In genomic region chr14:68284834-68285233, GRCh38 we compare ENCODE assay signal across 10 cellular contexts.
DNase-seq lines count a peak whose midpoint lies in the region; ATAC-seq and TF ChIP-seq lines count a peak whose summit lies in the region.
"Had no signal": no experiment of that assay in that cellular context is flagged by ENCODE, and none has a peak within 500 bp of the region (broad histone marks: within the 10 kb centered on the region; RNA-seq: fewer than 3 reads in every experiment).

No MANE protein-coding gene starts in this region.

- no peak for ATAC-seq in GM18505 (IDR thresholded peaks at IDR 0.05; ENCODE audit: unreplicated experiment)
- no peak for ATAC-seq in HG02981 (IDR thresholded peaks at IDR 0.05; ENCODE audit: unreplicated experiment)
- no peak for ATAC-seq in GM23338
- ATAC-seq: K562 had no signal

- H3K4me1 Mint-ChIP-seq in activated CD4-positive, alpha-beta memory T cell treated with anti-CD3 and anti-CD28 coated beads, Interleukin-2, amount 10 ng/mL, durations not matched to agents 7 days and 5 days = peaks cover 48% of the 10 kb centered on the region
- peaks cover 19% of the 10 kb centered on the region for H3K4me1 Mint-ChIP-seq in GM23338

- TF ChIP-seq POLR2A in GM18505 (IDR thresholded peaks at IDR 0.05; ENCODE audit: borderline replicate concordance, extremely low read depth, insufficient read depth, insufficient read length) (peak; percentile 5), spleen (IDR thresholded peaks at IDR 0.05) (no peak)

- no peaks in the 10 kb centered on the region for H3K27me3 Mint-ChIP-seq in activated CD4-positive, alpha-beta memory T cell treated with anti-CD3 and anti-CD28 coated beads, Interleukin-2, amount 10 ng/mL, durations not matched to agents 7 days and 5 days
- H3K27me3 Mint-ChIP-seq in GM23338 (ENCODE audit: insufficient read depth, low read depth, poor library complexity) = no peaks in the 10 kb centered on the region

- H3K27ac Mint-ChIP-seq in activated CD4-positive, alpha-beta memory T cell treated with anti-CD3 and anti-CD28 coated beads, Interleukin-2, amount 10 ng/mL, durations not matched to agents 7 days and 5 days = peak overlapping the region; percentile 85
- H3K27ac Mint-ChIP-seq in GM23338 = no peak overlapping the region

- POLR2A ChIA-PET in activated CD4-positive, alpha-beta memory T cell treated with anti-CD3 and anti-CD28 coated beads, Interleukin-2, amount 10 ng/mL, durations not matched to agents 7 days and 5 days (lab: Charles Lee) = interaction anchor here (0.9 to 6.4 kb wide), 9 partner anchors 9 to 531 kb away, joined by 3 to 45 read pairs (median 7); partner anchors contain the start of gene ZFP36L1

- WGBS in hepatocyte (ENCODE audit: low lambda C conversion rate, missing lambda C conversion rate) = 82% methylated on average over 6 of the region's 6 CpGs
- WGBS in spleen, 5 donors = 76 to 84% (median 80%) methylated on average over 6 of the region's 6 CpGs

- H3K27ac ChIP-seq in hepatocyte (peak overlapping the region; percentile 5), spleen (peak overlapping the region; percentile 72 to 94 (median 86)), GM23338 (ENCODE audit: low read depth) (no peak overlapping the region)

- H3K9me3 Mint-ChIP-seq in activated CD4-positive, alpha-beta memory T cell treated with anti-CD3 and anti-CD28 coated beads, Interleukin-2, amount 10 ng/mL, durations not matched to agents 7 days and 5 days = no peaks in the 10 kb centered on the region
- no peaks in the 10 kb centered on the region for H3K9me3 Mint-ChIP-seq in GM23338

- H3K27me3 ChIP-seq in hepatocyte (no peaks in the 10 kb centered on the region), spleen (replicated peaks in 1 of 7) (no peaks in the 10 kb centered on the region), GM23338 (ENCODE audit: insufficient read depth) (no peaks in the 10 kb centered on the region)

- DNase-seq in activated CD4-positive, alpha-beta memory T cell treated with anti-CD3 and anti-CD28 coated beads, Interleukin-2, amount 10 ng/mL, durations not matched to agents 7 days and 5 days = no peak
- no peak for DNase-seq in hepatocyte (ENCODE audit: low spot score)
- no peak for DNase-seq in spleen
- no peak for DNase-seq in SIG-M5 treated with dmso at 0.1 percent for 504 hours (lab: John Stamatoyannopoulos, UW; ENCODE audit: unreplicated experiment)
- no peak for DNase-seq in GM23338 (ENCODE audit: low spot score)
- DNase-seq in NCI-H69 (lab: John Stamatoyannopoulos, UW) = no peak
- DNase-seq: NCI-H526 treated with DMSO at 0.1 percent for 48 hours had no signal

- H3K79me2 ChIP-seq in hepatocyte (no peaks in the 10 kb centered on the region), GM23338 (replicated peaks; ENCODE audit: insufficient read depth) (no peaks in the 10 kb centered on the region)

- no peak overlapping the region for H3K4me3 ChIP-seq in hepatocyte
- no peak overlapping the region for H3K4me3 ChIP-seq in spleen
- no peak overlapping the region for H3K4me3 ChIP-seq in GM23338
- H3K4me3 ChIP-seq: K562 had no signal

- peaks cover 4% of the 10 kb centered on the region for H3K36me3 Mint-ChIP-seq in activated CD4-positive, alpha-beta memory T cell treated with anti-CD3 and anti-CD28 coated beads, Interleukin-2, amount 10 ng/mL, durations not matched to agents 7 days and 5 days (ENCODE audit: low read depth)
- no peaks in the 10 kb centered on the region for H3K36me3 Mint-ChIP-seq in GM23338 (ENCODE audit: low read depth)

- CTCF ChIA-PET in activated CD4-positive, alpha-beta memory T cell treated with anti-CD3 and anti-CD28 coated beads, Interleukin-2, amount 10 ng/mL, durations not matched to agents 7 days and 5 days (lab: Charles Lee) = interaction anchor here (0.6 to 3.3 kb wide), 5 partner anchors 8 to 532 kb away, joined by 3 to 23 read pairs (median 5); no protein-coding TSS in a partner anchor

- TF ChIP-seq CTCF in hepatocyte (IDR thresholded peaks at IDR 0.05; ENCODE audit: poor library complexity) = no peak
- no peak for TF ChIP-seq CTCF in spleen (IDR thresholded peaks at IDR 0.05 in 8 of 11, conservative IDR thresholded peaks at IDR 0.05 in 3 of 11)
- no peak for TF ChIP-seq CTCF in GM23338 (conservative IDR thresholded peaks at IDR 0.05; ENCODE audit: low read depth in 2 of 2)

- no peaks in the 10 kb centered on the region for H3F3A ChIP-seq in GM23338 (replicated peaks; ENCODE audit: low read depth)

- H3K9me2 ChIP-seq in hepatocyte (replicated peaks; ENCODE audit: insufficient read depth) (no peaks in the 10 kb centered on the region), GM23338 (ENCODE audit: insufficient read depth) (no peaks in the 10 kb centered on the region)

- H3K9me3 ChIP-seq in hepatocyte (ENCODE audit: low read depth) (no peaks in the 10 kb centered on the region), spleen (no peaks in the 10 kb centered on the region)

- H2AFZ ChIP-seq in hepatocyte = peak overlapping the region; percentile 1
- no peak overlapping the region for H2AFZ ChIP-seq in GM23338

- H3K4me3 Mint-ChIP-seq in activated CD4-positive, alpha-beta memory T cell treated with anti-CD3 and anti-CD28 coated beads, Interleukin-2, amount 10 ng/mL, durations not matched to agents 7 days and 5 days = no peak overlapping the region
- no peak overlapping the region for H3K4me3 Mint-ChIP-seq in GM23338

- H3K36me3 ChIP-seq in hepatocyte (replicated peaks; ENCODE audit: insufficient read depth, low read depth) (no peaks in the 10 kb centered on the region), spleen (no peaks in the 10 kb centered on the region), GM23338 (ENCODE audit: insufficient read depth) (no peaks in the 10 kb centered on the region)

- H4K20me1 ChIP-seq in hepatocyte (ENCODE audit: insufficient read depth, poor library complexity, severe bottlenecking) = no peaks in the 10 kb centered on the region
- H4K20me1 ChIP-seq in GM23338 (replicated peaks; ENCODE audit: insufficient read depth) = no peaks in the 10 kb centered on the region

- intact Hi-C loops in spleen (cut with DNase I; ENCODE audit: low total_unique reads) = no loop called here

- H3K4me2 ChIP-seq in hepatocyte = no peak overlapping the region
- H3K4me2 ChIP-seq in GM23338 = no peak overlapping the region

- peaks cover 20% of the 10 kb centered on the region for H3K4me1 ChIP-seq in hepatocyte (ENCODE audit: insufficient read depth)
- H3K4me1 ChIP-seq in spleen = peaks cover 39 to 87% (median 64%) of the 10 kb centered on the region in 6 donors
- peaks cover 3% of the 10 kb centered on the region; the same call in 1 of the 2 replicates for H3K4me1 ChIP-seq in GM23338 (ENCODE audit: insufficient read depth)

TF ChIP-seq in GM23338, 12 proteins besides CTCF, POLR2A, EP300 and RAD21 (continues in another document):
- TF ChIP-seq REST (IDR thresholded peaks at IDR 0.05; ENCODE audit: unreplicated experiment) (no peak), NANOG (IDR thresholded peaks at IDR 0.05; ENCODE audit: borderline replicate concordance) (no peak), EZH2phosphoT487 (IDR thresholded peaks at IDR 0.05; ENCODE audit: unreplicated experiment) (no peak)
